Comparison of ENCODE assay signal across 8 cellular contexts in the genomic region with DNA sequence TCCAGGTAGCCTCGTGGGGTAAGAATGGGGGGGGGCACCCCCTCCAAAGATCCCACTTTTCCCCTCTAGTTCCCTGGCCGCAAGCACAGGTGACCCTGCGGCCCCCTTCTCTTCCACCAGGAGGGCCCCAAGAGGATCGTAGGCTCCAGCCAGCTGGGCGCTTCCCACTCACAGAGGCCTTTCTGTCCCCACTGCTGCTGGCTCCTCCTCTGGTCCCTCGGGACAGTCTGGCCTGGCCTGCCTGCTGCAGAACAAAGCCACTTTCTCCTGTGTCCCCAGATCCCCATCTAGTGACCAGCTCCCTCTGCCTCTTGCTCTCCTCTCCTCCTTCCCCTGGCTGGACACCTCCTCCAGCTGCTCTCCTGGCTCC. TPM values are rescaled to one million over a fixed set of nuclear protein-coding genes. Genes with fewer than 3 reads are reported as not detected.
DNase-seq lines count a peak whose midpoint lies in the region; ATAC-seq and TF ChIP-seq lines count a peak whose summit lies in the region.

No MANE protein-coding gene starts in this region.

- H3K9me3 Mint-ChIP-seq in CD14-positive monocyte, result peaks cover 0 to 4% (median 2%) of the 10 kb centered on the region in 7 donors
- no peaks in the 10 kb centered on the region; the same call in 2 of the 3 replicates for H3K9me3 Mint-ChIP-seq in GM23338

- H3K9ac ChIP-seq in NT2/D1 (ENCODE audit: insufficient read length, low read depth) (peak overlapping the region; percentile 78), duodenal mucosa (ENCODE audit: low read depth in 1 of 2, low read length in 2 of 2) (peak overlapping the region; percentile 49 to 54), mucosa of rectum (ENCODE audit: low read depth in 1 of 2, low read length in 2 of 2) (peak overlapping the region; percentile 41 to 46)

- H3K9me2 ChIP-seq in GM23338 (ENCODE audit: insufficient read depth), result no peaks in the 10 kb centered on the region

- peaks cover 11% of the 10 kb centered on the region; the same call in 1 of the 2 replicates for H4K20me1 ChIP-seq in GM23338 (replicated peaks; ENCODE audit: insufficient read depth)

- H3K9me3 ChIP-seq in NT2/D1 (ENCODE audit: insufficient read depth, low read length) (no peaks in the 10 kb centered on the region), duodenal mucosa (ENCODE audit: control insufficient read depth in 1 of 2, low read length in 2 of 2) (no peaks in the 10 kb centered on the region), mucosa of rectum (ENCODE audit: control insufficient read depth in 2 of 2, low read length in 2 of 2) (no peaks in the 10 kb centered on the region)

- H3K27ac Mint-ChIP-seq in CD14-positive monocyte, result peak overlapping the region; percentile 77 to 96 (median 89)
- H3K27ac Mint-ChIP-seq in GM23338, result no peak overlapping the region

- H3K27ac ChIP-seq in GM23338 (ENCODE audit: low read depth) (0 out of 2 replicates have a peak overlapping the region, but pooled peaks have one; percentile 66), duodenal mucosa (ENCODE audit: low read depth, low read length) (no peak overlapping the region), mucosa of rectum (ENCODE audit: low read depth in 2 of 2, low read length in 2 of 2) (peak overlapping the region; percentile 57 to 71)

- H3K79me2 ChIP-seq in GM23338 (replicated peaks; ENCODE audit: insufficient read depth), result peaks cover 10% of the 10 kb centered on the region; the same call in 1 of the 2 replicates

- peaks cover 27% of the 10 kb centered on the region for H3K4me1 ChIP-seq in GM23338 (ENCODE audit: insufficient read depth)
- peaks cover 30% of the 10 kb centered on the region for H3K4me1 ChIP-seq in NT2/D1 (ENCODE audit: insufficient read depth, insufficient read length)
- H3K4me1 ChIP-seq in duodenal mucosa (ENCODE audit: control insufficient read depth in 1 of 2, insufficient read depth in 2 of 2, low read length in 2 of 2), result peaks cover 33 to 48% of the 10 kb centered on the region in 2 donors
- peaks cover 29 to 31% of the 10 kb centered on the region in 2 donors for H3K4me1 ChIP-seq in mucosa of rectum (ENCODE audit: control insufficient read depth in 2 of 2, insufficient read depth in 2 of 2, low read length in 2 of 2)

- TF ChIP-seq CTCF in CD14-positive monocyte (IDR thresholded peaks at IDR 0.05), result no peak
- TF ChIP-seq CTCF in GM23338 (conservative IDR thresholded peaks at IDR 0.05; ENCODE audit: low read depth in 2 of 2), result peak in 1 of 2 experiments; percentile 34; a peak in 1 of 4 replicates

- ATAC-seq in GM23338 (peak; percentile 16), GM18858 (IDR thresholded peaks at IDR 0.05; ENCODE audit: unreplicated experiment) (no peak)

- H3K27me3 ChIP-seq in GM23338 (ENCODE audit: insufficient read depth) (peaks cover 11% of the 10 kb centered on the region; the same call in 1 of the 2 replicates), NT2/D1 (ENCODE audit: insufficient read depth, insufficient read length) (peaks cover 15% of the 10 kb centered on the region), duodenal mucosa (ENCODE audit: control insufficient read depth in 1 of 2, insufficient read depth in 2 of 2, low read length in 2 of 2) (no peaks in the 10 kb centered on the region), mucosa of rectum (ENCODE audit: control insufficient read depth in 2 of 2, insufficient read depth in 2 of 2, low read length in 2 of 2) (peaks cover 0 to 3% of the 10 kb centered on the region in 2 donors)

- peaks cover 0 to 7% of the 10 kb centered on the region in 2 donors for H3K36me3 Mint-ChIP-seq in CD14-positive monocyte
- no peaks in the 10 kb centered on the region; the same call in 2 of the 3 replicates for H3K36me3 Mint-ChIP-seq in GM23338 (ENCODE audit: low read depth)

- peaks cover 19% of the 10 kb centered on the region; the same call in 1 of the 2 replicates for H3F3A ChIP-seq in GM23338 (replicated peaks; ENCODE audit: low read depth)

- no peaks in the 10 kb centered on the region; the same call in 1 of the 2 replicates for H3K36me3 ChIP-seq in GM23338 (ENCODE audit: insufficient read depth)
- H3K36me3 ChIP-seq in NT2/D1 (ENCODE audit: insufficient read depth, insufficient read length, low read length), result peaks cover 8% of the 10 kb centered on the region
- H3K36me3 ChIP-seq in duodenal mucosa (ENCODE audit: control insufficient read depth in 1 of 2, insufficient read depth in 2 of 2, low read length in 2 of 2), result no peaks in the 10 kb centered on the region
- no peaks in the 10 kb centered on the region for H3K36me3 ChIP-seq in mucosa of rectum (ENCODE audit: control insufficient read depth in 2 of 2, insufficient read depth in 2 of 2, low read length in 2 of 2)

- DNase-seq in CD14-positive monocyte (ENCODE audit: low spot score), result no peak
- DNase-seq in GM23338 (ENCODE audit: low spot score), result no peak
- no peak for DNase-seq in NT2/D1 (ENCODE audit: low read depth, low spot score)
- DNase-seq in activated gamma-delta T cell treated with Interleukin-2 at 50 U/mL for 16 hours, result no peak
- DNase-seq in 8988T, result no peak

- H3K27me3 Mint-ChIP-seq in CD14-positive monocyte (ENCODE audit: low read depth in 3 of 3) (peaks cover 0 to 3% (median 3%) of the 10 kb centered on the region in 3 donors), GM23338 (ENCODE audit: insufficient read depth, low read depth, poor library complexity) (peaks cover 16% of the 10 kb centered on the region)

- H2AFZ ChIP-seq in GM23338, result peak overlapping the region; percentile 74; the same call in 1 of the 2 replicates

- intact Hi-C loops in CD14-positive monocyte (cut with micrococcal nuclease), result loop anchor here in 1 of 2 donors (2.0 kb wide), 1 partner anchor 16 kb away; the partner anchor contains the start of gene MAN1B1

- H3K4me3 Mint-ChIP-seq in CD14-positive monocyte, result peak overlapping the region; percentile 75 to 91
- H3K4me3 Mint-ChIP-seq in GM23338, result peak overlapping the region; percentile 72

- H3K4me2 ChIP-seq in GM23338, result peak overlapping the region; percentile 85

- peaks cover 64% of the 10 kb centered on the region for H3K4me1 Mint-ChIP-seq in CD14-positive monocyte
- peaks cover 27% of the 10 kb centered on the region for H3K4me1 Mint-ChIP-seq in GM23338

- H3K4me3 ChIP-seq in GM23338, result peak overlapping the region; percentile 71
- H3K4me3 ChIP-seq in NT2/D1 (ENCODE audit: insufficient read length, low read depth), result peak overlapping the region; percentile 16
- H3K4me3 ChIP-seq in duodenal mucosa (ENCODE audit: low read depth in 1 of 2, low read length in 2 of 2), result peak overlapping the region; percentile 50 to 62
- H3K4me3 ChIP-seq in mucosa of rectum (ENCODE audit: low read length in 2 of 2), result peak overlapping the region; percentile 23 to 57

TF ChIP-seq in GM23338, 12 proteins besides CTCF, POLR2A, EP300 and RAD21 (continues in another document):
- TF ChIP-seq JUNB (IDR thresholded peaks at IDR 0.05; ENCODE audit: unreplicated experiment) (no peak), ZNF331 (CRISPR knock-in tag; IDR thresholded peaks at IDR 0.05; ENCODE audit: low read depth) (no peak), ZNF114 (CRISPR knock-in tag; IDR thresholded peaks at IDR 0.05) (no peak), STAT1 (IDR thresholded peaks at IDR 0.05; ENCODE audit: unreplicated experiment) (no peak), NANOG (IDR thresholded peaks at IDR 0.05; ENCODE audit: borderline replicate concordance) (no peak), EZH2 (IDR thresholded peaks at IDR 0.05; ENCODE audit: low read depth, unreplicated experiment) (no peak), EZH2phosphoT487 (IDR thresholded peaks at IDR 0.05; ENCODE audit: unreplicated experiment) (no peak), POLR2AphosphoS5 (IDR thresholded peaks at IDR 0.05; ENCODE audit: low read depth) (no peak)
- TF ChIP-seq, protein P1, sequence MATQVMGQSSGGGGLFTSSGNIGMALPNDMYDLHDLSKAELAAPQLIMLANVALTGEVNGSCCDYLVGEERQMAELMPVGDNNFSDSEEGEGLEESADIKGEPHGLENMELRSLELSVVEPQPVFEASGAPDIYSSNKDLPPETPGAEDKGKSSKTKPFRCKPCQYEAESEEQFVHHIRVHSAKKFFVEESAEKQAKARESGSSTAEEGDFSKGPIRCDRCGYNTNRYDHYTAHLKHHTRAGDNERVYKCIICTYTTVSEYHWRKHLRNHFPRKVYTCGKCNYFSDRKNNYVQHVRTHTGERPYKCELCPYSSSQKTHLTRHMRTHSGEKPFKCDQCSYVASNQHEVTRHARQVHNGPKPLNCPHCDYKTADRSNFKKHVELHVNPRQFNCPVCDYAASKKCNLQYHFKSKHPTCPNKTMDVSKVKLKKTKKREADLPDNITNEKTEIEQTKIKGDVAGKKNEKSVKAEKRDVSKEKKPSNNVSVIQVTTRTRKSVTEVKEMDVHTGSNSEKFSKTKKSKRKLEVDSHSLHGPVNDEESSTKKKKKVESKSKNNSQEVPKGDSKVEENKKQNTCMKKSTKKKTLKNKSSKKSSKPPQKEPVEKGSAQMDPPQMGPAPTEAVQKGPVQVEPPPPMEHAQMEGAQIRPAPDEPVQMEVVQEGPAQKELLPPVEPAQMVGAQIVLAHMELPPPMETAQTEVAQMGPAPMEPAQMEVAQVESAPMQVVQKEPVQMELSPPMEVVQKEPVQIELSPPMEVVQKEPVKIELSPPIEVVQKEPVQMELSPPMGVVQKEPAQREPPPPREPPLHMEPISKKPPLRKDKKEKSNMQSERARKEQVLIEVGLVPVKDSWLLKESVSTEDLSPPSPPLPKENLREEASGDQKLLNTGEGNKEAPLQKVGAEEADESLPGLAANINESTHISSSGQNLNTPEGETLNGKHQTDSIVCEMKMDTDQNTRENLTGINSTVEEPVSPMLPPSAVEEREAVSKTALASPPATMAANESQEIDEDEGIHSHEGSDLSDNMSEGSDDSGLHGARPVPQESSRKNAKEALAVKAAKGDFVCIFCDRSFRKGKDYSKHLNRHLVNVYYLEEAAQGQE (IDR thresholded peaks at IDR 0.05; ENCODE audit: unreplicated experiment), result no peak

RNA-seq across cellular contexts. Expression of gene SAPCD2, which starts 0.5 kb away (rescaled TPM):
- polyA plus RNA-seq in CD14-positive monocyte (1 to 10 TPM; 1.7 to 3.1 TPM), GM23338 (2016; fragmentation: Nextera tagmentation; extraction: Ambion mirVana) (13.4 and 14.5 TPM in 2 replicates)
- 55.1 and 60.3 TPM in 2 replicates for total RNA-seq in GM23338 (2014; rRNA removed; shearing (Covaris generic))

RNA-seq across cellular contexts. Expression of gene UAP1L1, which starts 6.4 kb away (rescaled TPM):
- polyA plus RNA-seq in CD14-positive monocyte, result 10 to 100 TPM in 1 of 2 donors, 1 to 10 TPM in 1; 5.7 to 14.8 TPM
- 5.5 and 8.1 TPM in 2 replicates for total RNA-seq in GM23338 (2014; rRNA removed; shearing (Covaris generic))
- polyA plus RNA-seq in GM23338 (2016; fragmentation: Nextera tagmentation; extraction: Ambion mirVana), result 2.5 and 3.4 TPM in 2 replicates

RNA-seq across cellular contexts. Expression of gene MAN1B1, which starts 15.9 kb away (rescaled TPM):
- polyA plus RNA-seq in CD14-positive monocyte (10 to 100 TPM; 29.3 to 38.2 TPM), GM23338 (2016; fragmentation: Nextera tagmentation; extraction: Ambion mirVana) (15.7 and 18.2 TPM in 2 replicates)
- 35.7 and 39.9 TPM in 2 replicates for total RNA-seq in GM23338 (2014; rRNA removed; shearing (Covaris generic))

RNA-seq across cellular contexts. Expression of gene ENTPD2, which starts 17.0 kb away (rescaled TPM):
- polyA plus RNA-seq in CD14-positive monocyte (not detected), GM23338 (2016; fragmentation: Nextera tagmentation; extraction: Ambion mirVana) (1.8 and 2.9 TPM in 2 replicates)
- total RNA-seq in GM23338 (2014; rRNA removed; shearing (Covaris generic)), result 1.1 and 1.9 TPM in 2 replicates

RNA-seq across cellular contexts. Expression of gene NPDC1, which starts 24.9 kb away (rescaled TPM):
- polyA plus RNA-seq in CD14-positive monocyte (under 1 TPM in 1 of 2 donors, not detected in 1; 0.51 TPM), GM23338 (2016; fragmentation: Nextera tagmentation; extraction: Ambion mirVana) (35.5 and 36.7 TPM in 2 replicates)
- 26.2 and 34.3 TPM in 2 replicates for total RNA-seq in GM23338 (2014; rRNA removed; shearing (Covaris generic))

Comparison
In these comparisons a context has a peak if more than half of its experiments do, and no peak if none do; other contexts are left out.
1. H3K4me3 ChIP-seq: peak in every context shown above with its lines; median percentile 71 in GM23338; 56 in duodenal mucosa; 40 in mucosa of rectum; 16 in NT2/D1.